ENCODE assay signal across 24 cellular contexts in genomic region chr1:217402301-217402700, GRCh38.
"Had no signal": no experiment of that assay in that cellular context is flagged by ENCODE, and none has a peak within 500 bp of the region (broad histone marks: within the 10 kb centered on the region; RNA-seq: fewer than 3 reads in every experiment).

No MANE protein-coding gene starts in this region.

- ATAC-seq: activated CD4-positive, alpha-beta T cell treated with anti-CD3 and anti-CD28 coated beads for 36 hours; left ventricle myocardium superior had no signal

- H3K4me3 ChIP-seq: adrenal gland, ascending aorta, spleen, thoracic aorta, vagina had no signal

- H3K27ac ChIP-seq: adrenal gland, ascending aorta, brain microvascular endothelial cell, spleen, thoracic aorta, vagina had no signal

- DNase-seq: activated B cell treated with CpG ODN at 0.5 μM for 24 hours; activated CD4-positive, alpha-beta T cell treated with anti-CD3 and anti-CD28 coated beads for 36 hours; activated CD4-positive, alpha-beta T cell treated with anti-CD3 and anti-CD28 coated beads, Interleukin-2, amount 50 U/mL, for 4 hours; activated CD8-positive, alpha-beta memory T cell treated with anti-CD3 and anti-CD28 coated beads for 24 hours; activated CD8-positive, alpha-beta memory T cell treated with anti-CD3 and anti-CD28 coated beads, Interleukin-2, amount 50 U/mL, for 4 hours; activated naive CD4-positive, alpha-beta T cell; activated T-cell treated with anti-CD3 and anti-CD28 coated beads, Interleukin-2, amount 50 U/mL, for 24 hours; adrenal gland; brain microvascular endothelial cell; central memory CD4-positive, alpha-beta T cell; dermis blood vessel endothelial cell; effector CD8-positive, alpha-beta T cell; erythroblast; foreskin melanocyte; hippocampal formation; left ventricle myocardium superior; naive B cell; spleen; stimulated activated CD4-positive, alpha-beta T cell treated with anti-CD3 and anti-CD28 coated beads, Interleukin-4, amount 100 ng/mL, for 24 hours; stimulated activated naive CD4-positive, alpha-beta T cell treated with Interleukin-2 at 50 U/mL for 16 hours; T1000 had no signal

- H3K9me3 ChIP-seq: adrenal gland, ascending aorta, spleen, thoracic aorta, vagina had no signal

- H3K27me3 ChIP-seq: adrenal gland, ascending aorta, brain microvascular endothelial cell, vagina had no signal

- H3K36me3 ChIP-seq: adrenal gland, ascending aorta, brain microvascular endothelial cell, spleen, thoracic aorta, vagina had no signal

- H3K4me1 ChIP-seq: adrenal gland, ascending aorta, spleen, vagina had no signal
